36 cellular contexts compared by ENCODE assay signal in genomic region chr11:83858694-83859093, GRCh38.
DNase-seq lines count a peak whose midpoint lies in the region; ATAC-seq, FAIRE-seq and TF ChIP-seq lines count a peak whose summit lies in the region.
"Had no signal": no experiment of that assay in that cellular context is flagged by ENCODE, and none has a peak within 500 bp of the region (broad histone marks: within the 10 kb centered on the region; RNA-seq: fewer than 3 reads in every experiment).

No MANE protein-coding gene starts in this region.

- peaks cover 6% of the 10 kb centered on the region for H3K9me3 Mint-ChIP-seq in activated naive CD4-positive, alpha-beta T cell treated with anti-CD3 and anti-CD28 coated beads, Interleukin-2, amount 10 ng/mL, durations not matched to agents 7 days and 5 days

- H3K9me1 ChIP-seq in K562 (ENCODE audit: control insufficient read depth, insufficient read depth, low read length), result no peaks in the 10 kb centered on the region

- H3K4me1 Mint-ChIP-seq in activated naive CD4-positive, alpha-beta T cell treated with anti-CD3 and anti-CD28 coated beads, Interleukin-2, amount 10 ng/mL, durations not matched to agents 7 days and 5 days, result no peaks in the 10 kb centered on the region
- H3K4me1 Mint-ChIP-seq: B cell; CD14-positive monocyte; CD4-positive, alpha-beta memory T cell; CD4-positive, CD25-positive, alpha-beta regulatory T cell; CD8-positive, alpha-beta memory T cell had no signal

- no peak overlapping the region for H3K4me3 Mint-ChIP-seq in activated naive CD4-positive, alpha-beta T cell treated with anti-CD3 and anti-CD28 coated beads, Interleukin-2, amount 10 ng/mL, durations not matched to agents 7 days and 5 days
- H3K4me3 Mint-ChIP-seq: B cell; CD14-positive monocyte; CD4-positive, alpha-beta memory T cell; CD4-positive, alpha-beta T cell; CD4-positive, CD25-positive, alpha-beta regulatory T cell; CD8-positive, alpha-beta memory T cell; CD8-positive, alpha-beta T cell had no signal

- H3K36me3 Mint-ChIP-seq in activated naive CD4-positive, alpha-beta T cell treated with anti-CD3 and anti-CD28 coated beads, Interleukin-2, amount 10 ng/mL, durations not matched to agents 7 days and 5 days, result no peaks in the 10 kb centered on the region
- H3K36me3 Mint-ChIP-seq: CD14-positive monocyte; CD4-positive, alpha-beta memory T cell; CD4-positive, CD25-positive, alpha-beta regulatory T cell; CD8-positive, alpha-beta memory T cell; CD8-positive, alpha-beta T cell had no signal

- H3K4me1 ChIP-seq in HepG2 (ENCODE audit: insufficient read depth, low read length) (peaks cover 8% of the 10 kb centered on the region), right lobe of liver (peaks cover 0 to 6% (median 0%) of the 10 kb centered on the region in 4 donors), A549 (no peaks in the 10 kb centered on the region), K562 (replicated peaks in 1 of 2; ENCODE audit: control insufficient read depth in 2 of 2, insufficient read depth in 2 of 2, low read length in 2 of 2) (no peaks in the 10 kb centered on the region)
- H3K4me1 ChIP-seq: BLaER1; BLaER1 treated with 17β-estradiol and CSF1 and Interleukin-3, amounts not matched to agents 10 nM and 100 nM had no signal

- POLR2A ChIA-PET in HepG2 (lab: Yijun Ruan, JAX) (no interaction called here), A549 (lab: Yijun Ruan, JAX) (no interaction called here), K562 (lab: Yijun Ruan, JAX) (no interaction called here)

- H4K20me1 ChIP-seq in HepG2 (ENCODE audit: insufficient read depth, low read length) (no peaks in the 10 kb centered on the region), K562 (replicated peaks; ENCODE audit: control insufficient read depth, insufficient read depth, low read length) (no peaks in the 10 kb centered on the region)
- H4K20me1 ChIP-seq: BLaER1; BLaER1 treated with 17β-estradiol and CSF1 and Interleukin-3, amounts not matched to agents 10 nM and 100 nM had no signal

- no peak for TF ChIP-seq EP300 in HepG2 (IDR thresholded peaks at IDR 0.05; ENCODE audit: low read depth in 2 of 2, low read length in 2 of 2)
- no peak for TF ChIP-seq EP300 in HepG2 (CRISPR knock-in tag; IDR thresholded peaks at IDR 0.05; ENCODE audit: borderline replicate concordance)
- TF ChIP-seq EP300 in A549 (IDR thresholded peaks at IDR 0.05), result no peak
- TF ChIP-seq EP300 in K562 (IDR thresholded peaks at IDR 0.05; ENCODE audit: low read length), result no peak

- FAIRE-seq in HepG2 (lab: Jason Lieb, UNC), result no peak
- no peak for FAIRE-seq in A549 (lab: Jason Lieb, UNC)
- no peak for FAIRE-seq in K562 (lab: Jason Lieb, UNC)
- FAIRE-seq: A204.1, D721Med had no signal

- no peaks in the 10 kb centered on the region for H3K27me3 ChIP-seq in HepG2 (ENCODE audit: control insufficient read depth in 1 of 2, insufficient read depth in 2 of 2, low read length in 2 of 2)
- H3K27me3 ChIP-seq in right lobe of liver, result no peaks in the 10 kb centered on the region
- H3K27me3 ChIP-seq in K562 (ENCODE audit: control insufficient read depth in 2 of 2, insufficient read depth in 2 of 2, low read length in 2 of 2), result no peaks in the 10 kb centered on the region
- H3K27me3 ChIP-seq: BE2C; BLaER1; BLaER1 treated with 17β-estradiol and CSF1 and Interleukin-3, amounts not matched to agents 10 nM and 100 nM had no signal

- H3K27me3 Mint-ChIP-seq in activated naive CD4-positive, alpha-beta T cell treated with anti-CD3 and anti-CD28 coated beads, Interleukin-2, amount 10 ng/mL, durations not matched to agents 7 days and 5 days, result no peaks in the 10 kb centered on the region
- H3K27me3 Mint-ChIP-seq: CD4-positive, alpha-beta T cell; CD4-positive, CD25-positive, alpha-beta regulatory T cell; CD8-positive, alpha-beta memory T cell had no signal

- 20% methylated on average over 1 of the region's 1 CpG for WGBS in HepG2 (ENCODE audit: low lambda C conversion rate)
- WGBS in right lobe of liver (ENCODE audit: insufficient coverage, low coverage, low lambda C conversion rate, missing lambda C conversion rate), result 78% methylated on average over 1 of the region's 1 CpG
- 0% methylated on average over 1 of the region's 1 CpG for WGBS in A549 (ENCODE audit: missing lambda C conversion rate)
- WGBS in K562 (ENCODE audit: insufficient coverage, low coverage, missing lambda C conversion rate), result 0% methylated on average over 1 of the region's 1 CpG

- ATAC-seq in HepG2, result no peak
- ATAC-seq in right lobe of liver, result no peak
- no peak for ATAC-seq in A549
- ATAC-seq in K562, result no peak
- no peak for ATAC-seq in HG02763 (IDR thresholded peaks at IDR 0.05; ENCODE audit: unreplicated experiment)
- ATAC-seq: CD8-positive, alpha-beta T cell had no signal

- peaks cover 33% of the 10 kb centered on the region for H3K9me3 ChIP-seq in HepG2 (ENCODE audit: low read length)
- H3K9me3 ChIP-seq in right lobe of liver, result peaks cover 0 to 5% (median 0%) of the 10 kb centered on the region in 4 donors
- H3K9me3 ChIP-seq in A549, result no peaks in the 10 kb centered on the region; the same call in 2 of the 3 replicates
- H3K9me3 ChIP-seq in K562 (replicated peaks; ENCODE audit: control insufficient read depth, insufficient read depth, low read depth, low read length), result no peaks in the 10 kb centered on the region
- H3K9me3 ChIP-seq: BLaER1 had no signal

- TF ChIP-seq POLR2A in HepG2 (IDR thresholded peaks at IDR 0.05; ENCODE audit: insufficient read depth in 1 of 2, low read depth in 2 of 2, low read length in 2 of 2) (no peak), right lobe of liver (IDR thresholded peaks at IDR 0.05) (no peak), A549 (IDR thresholded peaks at IDR 0.05; ENCODE audit: low read length) (no peak), K562 (conservative IDR thresholded peaks at IDR 0.05) (no peak)

- in situ Hi-C loops in HepG2 (cut with HindIII; ENCODE audit: extremely low pct_ligation_motif_present, low pct_unique_long_range_greater_than_20kb) (no loop called here), K562 (cut with MboI) (no loop called here)

- H3K27ac ChIP-seq in HepG2 (ENCODE audit: extremely low read length, insufficient read depth, low read length), result no peak overlapping the region
- H3K27ac ChIP-seq in right lobe of liver, result no peak overlapping the region
- no peak overlapping the region for H3K27ac ChIP-seq in A549
- H3K27ac ChIP-seq in K562 (ENCODE audit: extremely low read depth, low read depth, low read length), result no peak overlapping the region
- H3K27ac ChIP-seq: 22Rv1; BLaER1; BLaER1 treated with 17β-estradiol and CSF1 and Interleukin-3, amounts not matched to agents 10 nM and 100 nM; C4-2B had no signal

- H3K9ac ChIP-seq in HepG2 (ENCODE audit: insufficient read depth, low read depth, low read length) (no peak overlapping the region), K562 (ENCODE audit: insufficient read depth in 1 of 2, low read depth in 2 of 2, low read length in 2 of 2) (no peak overlapping the region)
- H3K9ac ChIP-seq: BLaER1; BLaER1 treated with 17β-estradiol and CSF1 and Interleukin-3, amounts not matched to agents 10 nM and 100 nM had no signal

- no peak for DNase-seq in activated naive CD4-positive, alpha-beta T cell treated with anti-CD3 and anti-CD28 coated beads, Interleukin-2, amount 10 ng/mL, durations not matched to agents 7 days and 5 days
- no peak for DNase-seq in activated naive CD4-positive, alpha-beta T cell treated with Interleukin-2 at 50 U/mL for 16 hours
- DNase-seq in HepG2 (ENCODE audit: low spot score) (no peak), right lobe of liver (no peak), A549 (ENCODE audit: low read depth in 1 of 2, low spot score in 1 of 2) (no peak), K562 (ENCODE audit: extremely low read depth in 1 of 4, low spot score in 3 of 4) (no peak)
- DNase-seq in stimulated activated CD4-positive, alpha-beta T cell treated with anti-CD3 and anti-CD28 coated beads, Interleukin-2, amount 100 ng/mL, for 48 hours, result no peak
- DNase-seq: 8988T; ACHN; AML-193; BE2C; C1 segment of cervical spinal cord; Caco-2; Calu3; CD4-positive, alpha-beta memory T cell; CD4-positive, alpha-beta T cell; CD4-positive, CD25-positive, alpha-beta regulatory T cell; CD8-positive, alpha-beta memory T cell; CD8-positive, alpha-beta T cell; COR-L47; DMS 273 treated with DMSO at 0.1 percent for 48 hours; DMS153; DMS53; DMS79; DMS79 treated with DMSO at 0.1 percent for 48 hours; DND-41; EL had no signal

- TF ChIP-seq RAD21 in HepG2 (CRISPR knock-in tag; IDR thresholded peaks at IDR 0.05) (no peak), A549 (conservative IDR thresholded peaks at IDR 0.05 in 1 of 2, IDR thresholded peaks at IDR 0.05 in 1 of 2) (no peak), K562 (CRISPR knock-in tag; conservative IDR thresholded peaks at IDR 0.05 in 1 of 2, IDR thresholded peaks at IDR 0.05 in 1 of 2) (no peak)

- no peak overlapping the region for H3K4me2 ChIP-seq in HepG2 (ENCODE audit: low read depth, low read length)
- H3K4me2 ChIP-seq in A549, result no peak overlapping the region
- no peak overlapping the region for H3K4me2 ChIP-seq in K562 (ENCODE audit: insufficient read depth, low read length)
- H3K4me2 ChIP-seq: BLaER1; BLaER1 treated with 17β-estradiol and CSF1 and Interleukin-3, amounts not matched to agents 10 nM and 100 nM had no signal

- H3K4me3 ChIP-seq in HepG2 (replicated peaks in 1 of 3; ENCODE audit: insufficient read depth in 1 of 3, low read depth in 2 of 3, low read length in 3 of 3) (no peak overlapping the region), right lobe of liver (no peak overlapping the region), A549 (no peak overlapping the region), K562 (no peak overlapping the region)
- H3K4me3 ChIP-seq: BLaER1; BLaER1 treated with 17β-estradiol and CSF1 and Interleukin-3, amounts not matched to agents 10 nM and 100 nM had no signal

- peak overlapping the region; percentile 34 for H3K27ac Mint-ChIP-seq in activated naive CD4-positive, alpha-beta T cell treated with anti-CD3 and anti-CD28 coated beads, Interleukin-2, amount 10 ng/mL, durations not matched to agents 7 days and 5 days
- H3K27ac Mint-ChIP-seq: B cell; CD14-positive monocyte; CD4-positive, alpha-beta memory T cell; CD4-positive, alpha-beta T cell; CD4-positive, CD25-positive, alpha-beta regulatory T cell; CD8-positive, alpha-beta memory T cell; CD8-positive, alpha-beta T cell had no signal

- H2AFZ ChIP-seq in HepG2 (ENCODE audit: low read length) (no peak overlapping the region), K562 (ENCODE audit: low read depth, low read length) (no peak overlapping the region)

- H3K36me3 ChIP-seq in HepG2 (replicated peaks in 1 of 2; ENCODE audit: control insufficient read depth in 1 of 2, insufficient read depth in 2 of 2, low read length in 2 of 2), result no peaks in the 10 kb centered on the region
- no peaks in the 10 kb centered on the region for H3K36me3 ChIP-seq in right lobe of liver
- H3K36me3 ChIP-seq in K562 (ENCODE audit: control insufficient read depth, insufficient read depth, low read length), result no peaks in the 10 kb centered on the region
- H3K36me3 ChIP-seq: BE2C; BLaER1; BLaER1 treated with 17β-estradiol and CSF1 and Interleukin-3, amounts not matched to agents 10 nM and 100 nM had no signal

- H3K79me2 ChIP-seq in HepG2 (ENCODE audit: insufficient read depth, low read length) (no peaks in the 10 kb centered on the region), K562 (ENCODE audit: control insufficient read depth, insufficient read depth, low read length) (no peaks in the 10 kb centered on the region)

- intact Hi-C loops in HepG2 (cut with micrococcal nuclease; ENCODE audit: unreplicated experiment), result no loop called here
- intact Hi-C loops in right lobe of liver (cut with DNase I), result no loop called here
- intact Hi-C loops in K562 (cut with micrococcal nuclease), result no loop called here

- BruUV-seq in HepG2 (replicated peaks; lab: Mats Ljungman, UMichigan) (no TSS peak), K562 (replicated peaks; lab: Mats Ljungman, UMichigan) (no TSS peak)

- TF ChIP-seq CTCF in HepG2 (CRISPR knock-in tag; IDR thresholded peaks at IDR 0.05) (no peak), right lobe of liver (IDR thresholded peaks at IDR 0.05) (no peak), A549 (IDR thresholded peaks at IDR 0.05) (no peak), K562 (IDR thresholded peaks at IDR 0.05 in 2 of 3, conservative IDR thresholded peaks at IDR 0.05 in 1 of 3; ENCODE audit: insufficient read depth in 2 of 3, low read depth in 1 of 3, low read length in 3 of 3) (no peak)

- CTCF ChIA-PET in activated naive CD4-positive, alpha-beta T cell treated with anti-CD3 and anti-CD28 coated beads, Interleukin-2, amount 10 ng/mL, durations not matched to agents 7 days and 5 days (lab: Charles Lee), result no interaction called here
- CTCF ChIA-PET in HepG2 (lab: Yijun Ruan, JAX; ENCODE audit: low intra/inter-chr PET ratio, low total read pairs) (no interaction called here), A549 (lab: Yijun Ruan, JAX) (no interaction called here), K562 (lab: Yijun Ruan, JAX; ENCODE audit: low intra/inter-chr PET ratio) (no interaction called here)
